1 cellular context compared by ENCODE assay signal in the genomic region with DNA sequence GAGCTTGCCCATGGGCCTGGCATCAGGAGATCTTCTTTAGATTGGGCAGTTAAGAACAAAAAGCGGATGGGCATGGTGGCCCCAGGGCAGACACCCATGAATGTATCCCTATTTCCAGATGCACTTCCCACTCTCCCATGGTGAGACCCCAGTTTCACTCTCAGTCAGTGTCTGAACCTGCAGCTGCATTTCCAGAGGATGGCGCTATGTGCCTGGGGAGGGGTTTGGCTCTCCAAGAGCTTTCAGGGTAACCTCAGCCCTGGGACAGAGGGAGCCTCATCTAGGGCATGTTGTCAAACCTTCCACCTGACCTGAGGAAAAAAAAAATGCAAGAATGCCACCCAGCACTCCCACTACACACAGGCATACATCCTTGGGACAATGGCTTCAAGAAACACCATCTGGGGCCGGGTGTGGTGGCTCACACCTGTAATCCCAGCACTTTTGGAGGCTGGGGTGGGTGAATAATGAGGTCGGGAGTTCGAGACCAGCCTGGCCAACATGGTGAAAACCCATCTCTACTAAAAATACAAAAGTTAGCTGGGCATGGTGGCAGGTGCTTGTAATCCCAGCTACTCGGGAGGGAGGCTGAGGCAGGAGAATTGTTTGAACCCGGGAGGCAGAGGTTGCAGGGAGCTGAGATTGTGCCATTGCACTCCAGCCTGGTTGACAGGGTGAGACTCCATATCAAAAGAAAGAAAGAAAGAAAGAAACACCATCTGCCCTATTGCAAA.
TF ChIP-seq lines count a peak whose summit lies in the region.

No MANE protein-coding gene starts in this region.

TF ChIP-seq in H1, 55 proteins besides CTCF, POLR2A, EP300 and RAD21:
- TF ChIP-seq KDM4A (IDR thresholded peaks at IDR 0.05; ENCODE audit: low read depth, low read length, severe bottlenecking): no peak
- no peak for TF ChIP-seq EZH2 (IDR thresholded peaks at IDR 0.05; ENCODE audit: low read depth, low read length, severe bottlenecking)
- no peak for TF ChIP-seq FOSL1 (IDR thresholded peaks at IDR 0.05; ENCODE audit: insufficient read depth, low read depth, low read length)
- TF ChIP-seq, protein P1, sequence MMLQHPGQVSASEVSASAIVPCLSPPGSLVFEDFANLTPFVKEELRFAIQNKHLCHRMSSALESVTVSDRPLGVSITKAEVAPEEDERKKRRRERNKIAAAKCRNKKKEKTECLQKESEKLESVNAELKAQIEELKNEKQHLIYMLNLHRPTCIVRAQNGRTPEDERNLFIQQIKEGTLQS (IDR thresholded peaks at IDR 0.05; ENCODE audit: insufficient read depth, low read depth, low read length): no peak
- no peak for TF ChIP-seq SUZ12 (IDR thresholded peaks at IDR 0.05; ENCODE audit: low read length)
- TF ChIP-seq ATF2 (IDR thresholded peaks at IDR 0.05; ENCODE audit: low read length): no peak
- TF ChIP-seq BRCA1 (IDR thresholded peaks at IDR 0.05; ENCODE audit: low read depth, low read length): no peak
- TF ChIP-seq JUN (IDR thresholded peaks at IDR 0.05; ENCODE audit: low read depth, low read length): no peak
- no peak for TF ChIP-seq RNF2 (IDR thresholded peaks at IDR 0.05; ENCODE audit: borderline replicate concordance, low read depth, low read length, missing control alignments, poor library complexity, severe bottlenecking)
- no peak for TF ChIP-seq RFX5 (IDR thresholded peaks at IDR 0.05; ENCODE audit: borderline replicate concordance, low read depth, low read length)
- no peak for TF ChIP-seq GABPA (IDR thresholded peaks at IDR 0.05; ENCODE audit: borderline replicate concordance, insufficient read depth, low read length)
- TF ChIP-seq BACH1 (IDR thresholded peaks at IDR 0.05; ENCODE audit: low read length): no peak
- TF ChIP-seq NRF1 (IDR thresholded peaks at IDR 0.05; ENCODE audit: low read depth, low read length): no peak
- TF ChIP-seq POLR2AphosphoS5 (IDR thresholded peaks at IDR 0.05; ENCODE audit: low read depth, low read length): no peak
- TF ChIP-seq, protein P2, sequence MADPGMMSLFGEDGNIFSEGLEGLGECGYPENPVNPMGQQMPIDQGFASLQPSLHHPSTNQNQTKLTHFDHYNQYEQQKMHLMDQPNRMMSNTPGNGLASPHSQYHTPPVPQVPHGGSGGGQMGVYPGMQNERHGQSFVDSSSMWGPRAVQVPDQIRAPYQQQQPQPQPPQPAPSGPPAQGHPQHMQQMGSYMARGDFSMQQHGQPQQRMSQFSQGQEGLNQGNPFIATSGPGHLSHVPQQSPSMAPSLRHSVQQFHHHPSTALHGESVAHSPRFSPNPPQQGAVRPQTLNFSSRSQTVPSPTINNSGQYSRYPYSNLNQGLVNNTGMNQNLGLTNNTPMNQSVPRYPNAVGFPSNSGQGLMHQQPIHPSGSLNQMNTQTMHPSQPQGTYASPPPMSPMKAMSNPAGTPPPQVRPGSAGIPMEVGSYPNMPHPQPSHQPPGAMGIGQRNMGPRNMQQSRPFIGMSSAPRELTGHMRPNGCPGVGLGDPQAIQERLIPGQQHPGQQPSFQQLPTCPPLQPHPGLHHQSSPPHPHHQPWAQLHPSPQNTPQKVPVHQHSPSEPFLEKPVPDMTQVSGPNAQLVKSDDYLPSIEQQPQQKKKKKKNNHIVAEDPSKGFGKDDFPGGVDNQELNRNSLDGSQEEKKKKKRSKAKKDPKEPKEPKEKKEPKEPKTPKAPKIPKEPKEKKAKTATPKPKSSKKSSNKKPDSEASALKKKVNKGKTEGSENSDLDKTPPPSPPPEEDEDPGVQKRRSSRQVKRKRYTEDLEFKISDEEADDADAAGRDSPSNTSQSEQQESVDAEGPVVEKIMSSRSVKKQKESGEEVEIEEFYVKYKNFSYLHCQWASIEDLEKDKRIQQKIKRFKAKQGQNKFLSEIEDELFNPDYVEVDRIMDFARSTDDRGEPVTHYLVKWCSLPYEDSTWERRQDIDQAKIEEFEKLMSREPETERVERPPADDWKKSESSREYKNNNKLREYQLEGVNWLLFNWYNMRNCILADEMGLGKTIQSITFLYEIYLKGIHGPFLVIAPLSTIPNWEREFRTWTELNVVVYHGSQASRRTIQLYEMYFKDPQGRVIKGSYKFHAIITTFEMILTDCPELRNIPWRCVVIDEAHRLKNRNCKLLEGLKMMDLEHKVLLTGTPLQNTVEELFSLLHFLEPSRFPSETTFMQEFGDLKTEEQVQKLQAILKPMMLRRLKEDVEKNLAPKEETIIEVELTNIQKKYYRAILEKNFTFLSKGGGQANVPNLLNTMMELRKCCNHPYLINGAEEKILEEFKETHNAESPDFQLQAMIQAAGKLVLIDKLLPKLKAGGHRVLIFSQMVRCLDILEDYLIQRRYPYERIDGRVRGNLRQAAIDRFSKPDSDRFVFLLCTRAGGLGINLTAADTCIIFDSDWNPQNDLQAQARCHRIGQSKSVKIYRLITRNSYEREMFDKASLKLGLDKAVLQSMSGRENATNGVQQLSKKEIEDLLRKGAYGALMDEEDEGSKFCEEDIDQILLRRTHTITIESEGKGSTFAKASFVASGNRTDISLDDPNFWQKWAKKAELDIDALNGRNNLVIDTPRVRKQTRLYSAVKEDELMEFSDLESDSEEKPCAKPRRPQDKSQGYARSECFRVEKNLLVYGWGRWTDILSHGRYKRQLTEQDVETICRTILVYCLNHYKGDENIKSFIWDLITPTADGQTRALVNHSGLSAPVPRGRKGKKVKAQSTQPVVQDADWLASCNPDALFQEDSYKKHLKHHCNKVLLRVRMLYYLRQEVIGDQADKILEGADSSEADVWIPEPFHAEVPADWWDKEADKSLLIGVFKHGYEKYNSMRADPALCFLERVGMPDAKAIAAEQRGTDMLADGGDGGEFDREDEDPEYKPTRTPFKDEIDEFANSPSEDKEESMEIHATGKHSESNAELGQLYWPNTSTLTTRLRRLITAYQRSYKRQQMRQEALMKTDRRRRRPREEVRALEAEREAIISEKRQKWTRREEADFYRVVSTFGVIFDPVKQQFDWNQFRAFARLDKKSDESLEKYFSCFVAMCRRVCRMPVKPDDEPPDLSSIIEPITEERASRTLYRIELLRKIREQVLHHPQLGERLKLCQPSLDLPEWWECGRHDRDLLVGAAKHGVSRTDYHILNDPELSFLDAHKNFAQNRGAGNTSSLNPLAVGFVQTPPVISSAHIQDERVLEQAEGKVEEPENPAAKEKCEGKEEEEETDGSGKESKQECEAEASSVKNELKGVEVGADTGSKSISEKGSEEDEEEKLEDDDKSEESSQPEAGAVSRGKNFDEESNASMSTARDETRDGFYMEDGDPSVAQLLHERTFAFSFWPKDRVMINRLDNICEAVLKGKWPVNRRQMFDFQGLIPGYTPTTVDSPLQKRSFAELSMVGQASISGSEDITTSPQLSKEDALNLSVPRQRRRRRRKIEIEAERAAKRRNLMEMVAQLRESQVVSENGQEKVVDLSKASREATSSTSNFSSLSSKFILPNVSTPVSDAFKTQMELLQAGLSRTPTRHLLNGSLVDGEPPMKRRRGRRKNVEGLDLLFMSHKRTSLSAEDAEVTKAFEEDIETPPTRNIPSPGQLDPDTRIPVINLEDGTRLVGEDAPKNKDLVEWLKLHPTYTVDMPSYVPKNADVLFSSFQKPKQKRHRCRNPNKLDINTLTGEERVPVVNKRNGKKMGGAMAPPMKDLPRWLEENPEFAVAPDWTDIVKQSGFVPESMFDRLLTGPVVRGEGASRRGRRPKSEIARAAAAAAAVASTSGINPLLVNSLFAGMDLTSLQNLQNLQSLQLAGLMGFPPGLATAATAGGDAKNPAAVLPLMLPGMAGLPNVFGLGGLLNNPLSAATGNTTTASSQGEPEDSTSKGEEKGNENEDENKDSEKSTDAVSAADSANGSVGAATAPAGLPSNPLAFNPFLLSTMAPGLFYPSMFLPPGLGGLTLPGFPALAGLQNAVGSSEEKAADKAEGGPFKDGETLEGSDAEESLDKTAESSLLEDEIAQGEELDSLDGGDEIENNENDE (IDR thresholded peaks at IDR 0.05; ENCODE audit: insufficient replicate concordance, low read length): no peak
- no peak for TF ChIP-seq CTBP2 (IDR thresholded peaks at IDR 0.05; ENCODE audit: borderline replicate concordance, insufficient read depth, insufficient read length, low read length)
- no peak for TF ChIP-seq KDM5A (IDR thresholded peaks at IDR 0.05; ENCODE audit: low read length)
